Comparison of ENCODE assay signal across 1 cellular context in the genomic region with DNA sequence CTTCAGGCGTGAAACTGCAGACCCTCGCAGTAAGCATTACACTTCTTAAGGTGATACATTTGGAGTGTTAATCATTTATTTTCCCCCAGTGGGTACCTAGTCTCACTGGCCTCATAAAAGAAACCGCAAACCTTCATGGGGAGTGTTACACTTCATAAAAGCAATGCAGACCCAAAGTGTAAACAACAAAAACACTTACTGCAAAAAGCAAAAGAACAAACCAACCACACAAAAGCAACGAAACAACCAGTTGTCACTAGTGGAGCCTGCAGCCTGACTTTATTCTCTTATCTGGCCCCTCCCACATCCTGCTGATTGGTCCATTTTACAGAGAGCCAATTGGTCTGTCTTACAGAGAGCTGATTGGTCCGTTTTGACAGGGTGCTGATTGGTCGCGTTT.
TF ChIP-seq lines count a peak whose summit lies in the region.

No MANE protein-coding gene starts in this region.

TF ChIP-seq in GM23338, 12 proteins besides CTCF, POLR2A, EP300 and RAD21 (continued from another document):
- TF ChIP-seq ZNF331 (CRISPR knock-in tag; IDR thresholded peaks at IDR 0.05; ENCODE audit: low read depth) (no peak), EZH2 (IDR thresholded peaks at IDR 0.05; ENCODE audit: low read depth, unreplicated experiment) (no peak), NANOG (IDR thresholded peaks at IDR 0.05; ENCODE audit: borderline replicate concordance) (no peak), CREB1 (CRISPR knock-in tag; IDR thresholded peaks at IDR 0.05; ENCODE audit: low read depth) (no peak), EZH2phosphoT487 (IDR thresholded peaks at IDR 0.05; ENCODE audit: unreplicated experiment) (no peak)
- TF ChIP-seq, protein P1, sequence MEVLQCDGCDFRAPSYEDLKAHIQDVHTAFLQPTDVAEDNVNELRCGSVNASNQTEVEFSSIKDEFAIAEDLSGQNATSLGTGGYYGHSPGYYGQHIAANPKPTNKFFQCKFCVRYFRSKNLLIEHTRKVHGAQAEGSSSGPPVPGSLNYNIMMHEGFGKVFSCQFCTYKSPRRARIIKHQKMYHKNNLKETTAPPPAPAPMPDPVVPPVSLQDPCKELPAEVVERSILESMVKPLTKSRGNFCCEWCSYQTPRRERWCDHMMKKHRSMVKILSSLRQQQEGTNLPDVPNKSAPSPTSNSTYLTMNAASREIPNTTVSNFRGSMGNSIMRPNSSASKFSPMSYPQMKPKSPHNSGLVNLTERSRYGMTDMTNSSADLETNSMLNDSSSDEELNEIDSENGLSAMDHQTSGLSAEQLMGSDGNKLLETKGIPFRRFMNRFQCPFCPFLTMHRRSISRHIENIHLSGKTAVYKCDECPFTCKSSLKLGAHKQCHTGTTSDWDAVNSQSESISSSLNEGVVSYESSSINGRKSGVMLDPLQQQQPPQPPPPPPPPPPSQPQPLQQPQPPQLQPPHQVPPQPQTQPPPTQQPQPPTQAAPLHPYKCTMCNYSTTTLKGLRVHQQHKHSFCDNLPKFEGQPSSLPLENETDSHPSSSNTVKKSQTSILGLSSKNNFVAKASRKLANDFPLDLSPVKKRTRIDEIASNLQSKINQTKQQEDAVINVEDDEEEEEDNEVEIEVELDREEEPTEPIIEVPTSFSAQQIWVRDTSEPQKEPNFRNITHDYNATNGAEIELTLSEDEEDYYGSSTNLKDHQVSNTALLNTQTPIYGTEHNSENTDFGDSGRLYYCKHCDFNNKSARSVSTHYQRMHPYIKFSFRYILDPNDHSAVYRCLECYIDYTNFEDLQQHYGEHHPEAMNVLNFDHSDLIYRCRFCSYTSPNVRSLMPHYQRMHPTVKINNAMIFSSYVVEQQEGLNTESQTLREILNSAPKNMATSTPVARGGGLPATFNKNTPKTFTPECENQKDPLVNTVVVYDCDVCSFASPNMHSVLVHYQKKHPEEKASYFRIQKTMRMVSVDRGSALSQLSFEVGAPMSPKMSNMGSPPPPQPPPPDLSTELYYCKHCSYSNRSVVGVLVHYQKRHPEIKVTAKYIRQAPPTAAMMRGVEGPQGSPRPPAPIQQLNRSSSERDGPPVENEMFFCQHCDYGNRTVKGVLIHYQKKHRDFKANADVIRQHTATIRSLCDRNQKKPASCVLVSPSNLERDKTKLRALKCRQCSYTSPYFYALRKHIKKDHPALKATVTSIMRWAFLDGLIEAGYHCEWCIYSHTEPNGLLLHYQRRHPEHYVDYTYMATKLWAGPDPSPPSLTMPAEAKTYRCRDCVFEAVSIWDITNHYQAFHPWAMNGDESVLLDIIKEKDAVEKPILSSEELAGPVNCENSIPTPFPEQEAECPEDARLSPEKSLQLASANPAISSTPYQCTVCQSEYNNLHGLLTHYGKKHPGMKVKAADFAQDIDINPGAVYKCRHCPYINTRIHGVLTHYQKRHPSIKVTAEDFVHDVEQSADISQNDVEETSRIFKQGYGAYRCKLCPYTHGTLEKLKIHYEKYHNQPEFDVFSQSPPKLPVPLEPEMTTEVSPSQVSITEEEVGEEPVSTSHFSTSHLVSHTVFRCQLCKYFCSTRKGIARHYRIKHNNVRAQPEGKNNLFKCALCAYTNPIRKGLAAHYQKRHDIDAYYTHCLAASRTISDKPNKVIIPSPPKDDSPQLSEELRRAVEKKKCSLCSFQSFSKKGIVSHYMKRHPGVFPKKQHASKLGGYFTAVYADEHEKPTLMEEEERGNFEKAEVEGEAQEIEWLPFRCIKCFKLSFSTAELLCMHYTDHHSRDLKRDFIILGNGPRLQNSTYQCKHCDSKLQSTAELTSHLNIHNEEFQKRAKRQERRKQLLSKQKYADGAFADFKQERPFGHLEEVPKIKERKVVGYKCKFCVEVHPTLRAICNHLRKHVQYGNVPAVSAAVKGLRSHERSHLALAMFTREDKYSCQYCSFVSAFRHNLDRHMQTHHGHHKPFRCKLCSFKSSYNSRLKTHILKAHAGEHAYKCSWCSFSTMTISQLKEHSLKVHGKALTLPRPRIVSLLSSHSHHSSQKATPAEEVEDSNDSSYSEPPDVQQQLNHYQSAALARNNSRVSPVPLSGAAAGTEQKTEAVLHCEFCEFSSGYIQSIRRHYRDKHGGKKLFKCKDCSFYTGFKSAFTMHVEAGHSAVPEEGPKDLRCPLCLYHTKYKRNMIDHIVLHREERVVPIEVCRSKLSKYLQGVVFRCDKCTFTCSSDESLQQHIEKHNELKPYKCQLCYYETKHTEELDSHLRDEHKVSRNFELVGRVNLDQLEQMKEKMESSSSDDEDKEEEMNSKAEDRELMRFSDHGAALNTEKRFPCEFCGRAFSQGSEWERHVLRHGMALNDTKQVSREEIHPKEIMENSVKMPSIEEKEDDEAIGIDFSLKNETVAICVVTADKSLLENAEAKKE (CRISPR knock-in tag; IDR thresholded peaks at IDR 0.05) = no peak
- TF ChIP-seq, protein P2, sequence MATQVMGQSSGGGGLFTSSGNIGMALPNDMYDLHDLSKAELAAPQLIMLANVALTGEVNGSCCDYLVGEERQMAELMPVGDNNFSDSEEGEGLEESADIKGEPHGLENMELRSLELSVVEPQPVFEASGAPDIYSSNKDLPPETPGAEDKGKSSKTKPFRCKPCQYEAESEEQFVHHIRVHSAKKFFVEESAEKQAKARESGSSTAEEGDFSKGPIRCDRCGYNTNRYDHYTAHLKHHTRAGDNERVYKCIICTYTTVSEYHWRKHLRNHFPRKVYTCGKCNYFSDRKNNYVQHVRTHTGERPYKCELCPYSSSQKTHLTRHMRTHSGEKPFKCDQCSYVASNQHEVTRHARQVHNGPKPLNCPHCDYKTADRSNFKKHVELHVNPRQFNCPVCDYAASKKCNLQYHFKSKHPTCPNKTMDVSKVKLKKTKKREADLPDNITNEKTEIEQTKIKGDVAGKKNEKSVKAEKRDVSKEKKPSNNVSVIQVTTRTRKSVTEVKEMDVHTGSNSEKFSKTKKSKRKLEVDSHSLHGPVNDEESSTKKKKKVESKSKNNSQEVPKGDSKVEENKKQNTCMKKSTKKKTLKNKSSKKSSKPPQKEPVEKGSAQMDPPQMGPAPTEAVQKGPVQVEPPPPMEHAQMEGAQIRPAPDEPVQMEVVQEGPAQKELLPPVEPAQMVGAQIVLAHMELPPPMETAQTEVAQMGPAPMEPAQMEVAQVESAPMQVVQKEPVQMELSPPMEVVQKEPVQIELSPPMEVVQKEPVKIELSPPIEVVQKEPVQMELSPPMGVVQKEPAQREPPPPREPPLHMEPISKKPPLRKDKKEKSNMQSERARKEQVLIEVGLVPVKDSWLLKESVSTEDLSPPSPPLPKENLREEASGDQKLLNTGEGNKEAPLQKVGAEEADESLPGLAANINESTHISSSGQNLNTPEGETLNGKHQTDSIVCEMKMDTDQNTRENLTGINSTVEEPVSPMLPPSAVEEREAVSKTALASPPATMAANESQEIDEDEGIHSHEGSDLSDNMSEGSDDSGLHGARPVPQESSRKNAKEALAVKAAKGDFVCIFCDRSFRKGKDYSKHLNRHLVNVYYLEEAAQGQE (IDR thresholded peaks at IDR 0.05; ENCODE audit: unreplicated experiment) = no peak
